In the genomic region with DNA sequence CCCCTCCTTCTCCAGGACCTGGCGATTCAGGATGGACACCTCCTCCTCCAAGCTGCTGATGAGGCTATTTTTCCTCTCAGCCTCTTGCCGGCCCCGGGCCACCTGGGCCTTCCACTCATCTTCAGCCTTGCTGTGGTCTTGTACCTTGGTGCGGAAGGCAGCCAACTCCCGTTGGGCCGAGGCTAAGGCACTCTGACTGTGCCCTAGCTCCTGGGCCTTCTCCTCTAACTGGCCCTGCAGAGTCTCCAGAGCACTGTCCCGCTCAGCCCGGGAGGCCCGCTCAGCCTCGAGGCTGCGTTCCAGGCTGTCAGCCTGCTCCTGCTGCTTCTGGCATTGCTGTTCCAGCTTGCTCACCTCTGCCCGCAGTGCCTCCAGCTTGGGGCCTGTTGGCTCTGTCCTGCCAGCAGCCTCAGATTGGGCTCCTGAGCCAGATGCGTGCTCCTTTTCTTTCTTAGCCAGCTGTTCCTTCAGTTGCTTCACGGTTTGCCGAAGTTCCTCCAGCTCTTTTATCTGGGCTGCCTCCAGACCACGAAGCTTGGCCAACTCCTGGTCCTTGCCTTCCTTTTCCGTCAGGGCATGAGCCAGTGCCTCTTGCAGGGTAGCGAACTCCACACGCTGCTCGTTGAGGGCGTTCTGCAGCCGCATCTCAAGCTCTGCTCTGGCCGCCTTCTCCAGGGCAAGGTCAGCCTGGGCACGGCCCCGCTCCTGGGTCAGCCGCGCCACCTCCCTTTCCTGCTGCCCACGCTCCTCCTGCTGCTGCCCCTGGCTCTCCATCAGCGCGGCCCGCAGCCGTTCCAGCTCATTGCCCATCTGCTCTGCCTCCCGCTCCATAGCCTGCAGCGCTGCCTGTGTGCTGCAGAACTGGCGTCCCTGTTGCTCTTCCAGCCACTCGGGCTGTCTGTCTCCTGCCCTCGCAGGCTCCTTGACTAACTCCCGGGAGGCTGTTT, we compare ENCODE assay signal across 11 cellular contexts. TPM values are rescaled to one million over a fixed set of nuclear protein-coding genes. Genes with fewer than 3 reads are reported as not detected.
DNase-seq lines count a peak whose midpoint lies in the region; ATAC-seq and TF ChIP-seq lines count a peak whose summit lies in the region.
"Had no signal": no experiment of that assay in that cellular context is flagged by ENCODE, and none has a peak within 500 bp of the region (broad histone marks: within the 10 kb centered on the region; RNA-seq: fewer than 3 reads in every experiment).

No MANE protein-coding gene starts in this region.

- H3K9me3 Mint-ChIP-seq in activated naive CD4-positive, alpha-beta T cell treated with anti-CD3 and anti-CD28 coated beads, Interleukin-2, amount 10 ng/mL, durations not matched to agents 7 days and 5 days: no peaks in the 10 kb centered on the region

- H3K4me1 ChIP-seq in HEK293 (ENCODE audit: control insufficient read depth, insufficient read depth, low read length): no peaks in the 10 kb centered on the region
- H3K4me1 ChIP-seq in gastroesophageal sphincter: peaks cover 4 to 57% (median 29%) of the 10 kb centered on the region in 3 donors
- H3K4me1 ChIP-seq in skeletal muscle satellite cell (ENCODE audit: control insufficient read depth, insufficient read depth, low read length): peaks cover 30% of the 10 kb centered on the region
- no peaks in the 10 kb centered on the region for H3K4me1 ChIP-seq in neuronal stem cell (ENCODE audit: control insufficient read depth in 2 of 2, insufficient read depth in 1 of 2, low read depth in 1 of 2, low read length in 2 of 2)
- H3K4me1 ChIP-seq in smooth muscle cell (ENCODE audit: low read depth): no peaks in the 10 kb centered on the region

- no peak for DNase-seq in NCI-H748 (lab: John Stamatoyannopoulos, UW; ENCODE audit: unreplicated experiment)
- no peak for DNase-seq in activated naive CD4-positive, alpha-beta T cell treated with anti-CD3 and anti-CD28 coated beads, Interleukin-2, amount 10 ng/mL, durations not matched to agents 7 days and 5 days
- no peak for DNase-seq in neuronal stem cell (ENCODE audit: low spot score)
- no peak for DNase-seq in smooth muscle cell (lab: John Stamatoyannopoulos, UW; ENCODE audit: unreplicated experiment)
- DNase-seq: DND-41, NCI-H524 had no signal

- no peak overlapping the region for H3K14ac ChIP-seq in neuronal stem cell (ENCODE audit: low read length)

- H3K4me2 ChIP-seq in skeletal muscle satellite cell (ENCODE audit: low read length): peak overlapping the region; percentile 36
- no peak overlapping the region for H3K4me2 ChIP-seq in neuronal stem cell (ENCODE audit: insufficient read depth, low read length, poor library complexity, severe bottlenecking)
- H3K4me2 ChIP-seq in smooth muscle cell: no peak overlapping the region

- H3K4me3 Mint-ChIP-seq in activated naive CD4-positive, alpha-beta T cell treated with anti-CD3 and anti-CD28 coated beads, Interleukin-2, amount 10 ng/mL, durations not matched to agents 7 days and 5 days: no peak overlapping the region

- no peak overlapping the region for H2BK120ac ChIP-seq in neuronal stem cell (ENCODE audit: low read depth, low read length)

- TF ChIP-seq POLR2A in gastroesophageal sphincter (IDR thresholded peaks at IDR 0.05): no peak

- WGBS in gastroesophageal sphincter (ENCODE audit: low coverage in 1 of 2), 2 donors: 79 to 82% methylated on average over 9 to 16 of the region's 38 CpGs
- WGBS in neuronal stem cell (ENCODE audit: extremely low coverage in 2 of 2, insufficient read length in 2 of 2, insufficient replicate concordance in 1 of 2), 2 donors: no CpG with 5 or more reads among the region's 38 CpGs
- WGBS in smooth muscle cell (ENCODE audit: low lambda C conversion rate): 97% methylated on average over 38 of the region's 38 CpGs

- peaks cover 6% of the 10 kb centered on the region for H3K79me2 ChIP-seq in smooth muscle cell (ENCODE audit: low read depth)

- H3K4me3 ChIP-seq in HEK293 (ENCODE audit: low read depth, low read length) (no peak overlapping the region), gastroesophageal sphincter (no peak overlapping the region), skeletal muscle satellite cell (ENCODE audit: low read length) (no peak overlapping the region), neuronal stem cell (ENCODE audit: low read length in 2 of 2) (no peak overlapping the region), smooth muscle cell (no peak overlapping the region)
- H3K4me3 ChIP-seq: ovary had no signal

- ATAC-seq in gastroesophageal sphincter: no peak

- no peak overlapping the region for H3K27ac ChIP-seq in HEK293 (ENCODE audit: extremely low read depth, low read depth, low read length)
- H3K27ac ChIP-seq in angular gyrus (ENCODE audit: low read depth, low read length): peak overlapping the region; percentile 84
- H3K27ac ChIP-seq in gastroesophageal sphincter: peak overlapping the region in 3 of 4 donors; percentile 58 to 71 (median 66)
- H3K27ac ChIP-seq in neuronal stem cell (replicated peaks; ENCODE audit: low read length): no peak overlapping the region
- no peak overlapping the region for H3K27ac ChIP-seq in smooth muscle cell (ENCODE audit: low read depth)

- H2BK12ac ChIP-seq in neuronal stem cell (ENCODE audit: low read length): no peak overlapping the region

- H3K9me3 ChIP-seq in HEK293 (ENCODE audit: control insufficient read depth, insufficient read depth, low read depth, low read length) (no peaks in the 10 kb centered on the region), gastroesophageal sphincter (no peaks in the 10 kb centered on the region), skeletal muscle satellite cell (replicated peaks; ENCODE audit: low read length) (no peaks in the 10 kb centered on the region), neuronal stem cell (replicated peaks in 1 of 2; ENCODE audit: control insufficient read depth in 2 of 2, insufficient read depth in 1 of 2, low read depth in 1 of 2, low read length in 2 of 2) (no peaks in the 10 kb centered on the region), smooth muscle cell (replicated peaks; ENCODE audit: low read depth) (no peaks in the 10 kb centered on the region)
- H3K9me3 ChIP-seq: ovary had no signal

- no peaks in the 10 kb centered on the region for H3F3A ChIP-seq in smooth muscle cell (ENCODE audit: low read depth)

- TF ChIP-seq CTCF in HEK293 (tag by site-specific recombination; IDR thresholded peaks at IDR 0.05): no peak
- no peak for TF ChIP-seq CTCF in gastroesophageal sphincter (IDR thresholded peaks at IDR 0.05)
- TF ChIP-seq CTCF in smooth muscle cell (IDR thresholded peaks at IDR 0.05; ENCODE audit: borderline replicate concordance, insufficient read depth, poor library complexity, severe bottlenecking): no peak

- peaks cover 67% of the 10 kb centered on the region for H3K36me3 Mint-ChIP-seq in activated naive CD4-positive, alpha-beta T cell treated with anti-CD3 and anti-CD28 coated beads, Interleukin-2, amount 10 ng/mL, durations not matched to agents 7 days and 5 days

- H3K36me3 ChIP-seq in HEK293 (ENCODE audit: control insufficient read depth in 2 of 2, insufficient read depth in 1 of 2, low read length in 2 of 2) (peaks cover 0 to 100% of the 10 kb centered on the region in 2 experiments; a peak in 1 of 3 replicates), gastroesophageal sphincter (peaks cover under 1 to 100% of the 10 kb centered on the region in 2 donors), skeletal muscle satellite cell (ENCODE audit: insufficient read depth, low read length) (peaks cover 99% of the 10 kb centered on the region), neuronal stem cell (replicated peaks in 1 of 2; ENCODE audit: control insufficient read depth in 2 of 2, insufficient read depth in 2 of 2, low read length in 2 of 2) (peaks cover 93 to 100% of the 10 kb centered on the region in 2 donors), smooth muscle cell (ENCODE audit: low read depth) (peaks cover 3% of the 10 kb centered on the region)
- H3K36me3 ChIP-seq: ovary had no signal

- peaks cover 9% of the 10 kb centered on the region for H3K79me1 ChIP-seq in neuronal stem cell (ENCODE audit: low read depth, low read length)

- H3K27me3 ChIP-seq in gastroesophageal sphincter: no peaks in the 10 kb centered on the region
- no peaks in the 10 kb centered on the region for H3K27me3 ChIP-seq in skeletal muscle satellite cell (ENCODE audit: control insufficient read depth, insufficient read depth, low read length)
- H3K27me3 ChIP-seq in neuronal stem cell (ENCODE audit: control insufficient read depth in 3 of 3, insufficient read depth in 3 of 3, low read depth in 1 of 3, low read length in 3 of 3): no peaks in the 10 kb centered on the region
- no peaks in the 10 kb centered on the region for H3K27me3 ChIP-seq in smooth muscle cell (ENCODE audit: low read depth)
- H3K27me3 ChIP-seq: ovary had no signal

- no peaks in the 10 kb centered on the region for H3K27me3 Mint-ChIP-seq in activated naive CD4-positive, alpha-beta T cell treated with anti-CD3 and anti-CD28 coated beads, Interleukin-2, amount 10 ng/mL, durations not matched to agents 7 days and 5 days

- H2AFZ ChIP-seq in neuronal stem cell (ENCODE audit: low read length) (no peak overlapping the region), smooth muscle cell (ENCODE audit: low read depth) (no peak overlapping the region)

- POLR2A ChIA-PET in HEK293 (lab: Yijun Ruan, JAX): interaction anchor here (1.4 kb wide), 1 partner anchor 14 kb away, joined by 4 read pairs; no protein-coding TSS in a partner anchor

- CTCF ChIA-PET in HEK293 (lab: Yijun Ruan, JAX): interaction anchor here (1.1 to 4.5 kb wide), 2 partner anchors 11 to 13 kb away, joined by 3 to 37 read pairs; no protein-coding TSS in a partner anchor
- CTCF ChIA-PET in activated naive CD4-positive, alpha-beta T cell treated with anti-CD3 and anti-CD28 coated beads, Interleukin-2, amount 10 ng/mL, durations not matched to agents 7 days and 5 days (lab: Charles Lee): interaction anchor here (0.9 to 5.0 kb wide), 5 partner anchors 11 to 130 kb away, joined by 3 to 32 read pairs (median 3); no protein-coding TSS in a partner anchor

- H3K27ac Mint-ChIP-seq in activated naive CD4-positive, alpha-beta T cell treated with anti-CD3 and anti-CD28 coated beads, Interleukin-2, amount 10 ng/mL, durations not matched to agents 7 days and 5 days: no peak overlapping the region

- H4K91ac ChIP-seq in neuronal stem cell (ENCODE audit: low read depth, low read length, poor library complexity): no peak overlapping the region

- no peaks in the 10 kb centered on the region for H3K4me1 Mint-ChIP-seq in activated naive CD4-positive, alpha-beta T cell treated with anti-CD3 and anti-CD28 coated beads, Interleukin-2, amount 10 ng/mL, durations not matched to agents 7 days and 5 days

- TF ChIP-seq EP300 in gastroesophageal sphincter (IDR thresholded peaks at IDR 0.05): no peak

- H3K18ac ChIP-seq in neuronal stem cell (ENCODE audit: low read length): no peak overlapping the region

- no peak overlapping the region for H4K8ac ChIP-seq in neuronal stem cell (ENCODE audit: low read depth, low read length)

- H2BK5ac ChIP-seq in neuronal stem cell (ENCODE audit: low read length): no peak overlapping the region

- H2BK15ac ChIP-seq in neuronal stem cell (ENCODE audit: low read length): no peak overlapping the region

- H4K20me1 ChIP-seq in smooth muscle cell (ENCODE audit: low read depth): peaks cover 47% of the 10 kb centered on the region

- H3K9ac ChIP-seq in skeletal muscle satellite cell (ENCODE audit: low read depth, low read length): no peak overlapping the region
- no peak overlapping the region for H3K9ac ChIP-seq in neuronal stem cell (ENCODE audit: low read depth, low read length, poor library complexity)
- H3K9ac ChIP-seq in smooth muscle cell (ENCODE audit: low read depth): no peak overlapping the region

- no peak overlapping the region for H2AK5ac ChIP-seq in neuronal stem cell (ENCODE audit: low read depth, low read length)

- no peak overlapping the region for H3K4ac ChIP-seq in neuronal stem cell (ENCODE audit: low read length)

- H3K23ac ChIP-seq in neuronal stem cell (ENCODE audit: low read depth, low read length, poor library complexity): no peak overlapping the region

RNA-seq across cellular contexts. Expression of gene IL18BP, which starts 15.3 kb away (rescaled TPM):
- total RNA-seq in gastroesophageal sphincter: 1 to 10 TPM; 2.5 to 8.9 (median 6.7) TPM
- total RNA-seq in skeletal muscle satellite cell (2012; rRNA removed): 1.7 and 3.0 TPM in 2 replicates
- polyA plus RNA-seq in neuronal stem cell (2013, experiment 1 of 2): 7.6 TPM
- 7.4 TPM for polyA plus RNA-seq in neuronal stem cell (2013, experiment 2 of 2)
- total RNA-seq in smooth muscle cell: 4.5 and 10.5 TPM in 2 replicates
- 0.55 and 4.6 TPM in 2 replicates for polyA plus RNA-seq in smooth muscle cell

Comparison
In these comparisons a context has a peak if more than half of its experiments do, and no peak if none do; other contexts are left out.
1. H3K27ac ChIP-seq: peak in angular gyrus (single experiment) and gastroesophageal sphincter (3 of 4); none in HEK293 (single experiment), neuronal stem cell (single experiment) and smooth muscle cell (single experiment).